Comparison of ENCODE assay signal across 8 cellular contexts in genomic region chr2:180937480-180937879, GRCh38. TPM values are rescaled to one million over a fixed set of nuclear protein-coding genes. Genes with fewer than 3 reads are reported as not detected.
DNase-seq lines count a peak whose midpoint lies in the region; ATAC-seq, FAIRE-seq and TF ChIP-seq lines count a peak whose summit lies in the region.
"Not testable (repeated sequence)": the region's sequence is repeated elsewhere in the genome, so short reads cannot be mapped to it uniquely, and the experiment has no call there.

No MANE protein-coding gene starts in this region.

- peaks cover 15% of the 10 kb centered on the region for H3K4me1 Mint-ChIP-seq in CD8-positive, alpha-beta T cell (ENCODE audit: low read depth)
- H3K4me1 Mint-ChIP-seq in activated T-helper 17 cell treated with anti-CD3 and anti-CD28 coated beads, Interleukin-2, amount 50 U/mL, for 72 hours = peaks cover 17% of the 10 kb centered on the region

- peak; percentile 88 for ATAC-seq in CD8-positive, alpha-beta T cell
- peak; percentile 87 for ATAC-seq in GM18909 (IDR thresholded peaks at IDR 0.05; ENCODE audit: poor library complexity, unreplicated experiment)
- ATAC-seq in GM21529 (IDR thresholded peaks at IDR 0.05; ENCODE audit: unreplicated experiment) = peak; percentile 88
- ATAC-seq in HG02973 (IDR thresholded peaks at IDR 0.05; ENCODE audit: unreplicated experiment) = peak; percentile 85
- ATAC-seq in HG03460 (IDR thresholded peaks at IDR 0.05; ENCODE audit: unreplicated experiment) = peak; percentile 75
- peak; percentile 86 for ATAC-seq in activated T-helper 17 cell treated with anti-CD3 and anti-CD28 coated beads, Interleukin-2, amount 50 U/mL, for 72 hours (replicated peaks)

- not testable (repeated sequence) for H3K27me3 Mint-ChIP-seq in CD8-positive, alpha-beta T cell (ENCODE audit: low read depth); activated T-helper 17 cell treated with anti-CD3 and anti-CD28 coated beads, Interleukin-2, amount 50 U/mL, for 72 hours

- not testable (repeated sequence) for H3K27me3 ChIP-seq in CD8-positive, alpha-beta T cell (ENCODE audit: insufficient read depth, low read length); small intestine (ENCODE audit: control insufficient read depth in 2 of 2, insufficient read depth in 2 of 2, low read length in 2 of 2)

- not testable (repeated sequence) for H3K36me3 Mint-ChIP-seq in CD8-positive, alpha-beta T cell; activated T-helper 17 cell treated with anti-CD3 and anti-CD28 coated beads, Interleukin-2, amount 50 U/mL, for 72 hours (ENCODE audit: low read depth)

- CTCF ChIA-PET in CD8-positive, alpha-beta T cell (lab: Charles Lee) = not testable (repeated sequence)

- peak in 1 of 7 experiments; percentile 27 for DNase-seq in CD8-positive, alpha-beta T cell
- DNase-seq in OCI-M1 (lab: John Stamatoyannopoulos, UW) (peak; percentile 61), small intestine (peak; percentile 5)

- not testable (repeated sequence) for H3K9me3 Mint-ChIP-seq in CD8-positive, alpha-beta T cell; activated T-helper 17 cell treated with anti-CD3 and anti-CD28 coated beads, Interleukin-2, amount 50 U/mL, for 72 hours

- peak overlapping the region; percentile 53 for H3K27ac Mint-ChIP-seq in CD8-positive, alpha-beta T cell
- peak overlapping the region; percentile 74 for H3K27ac Mint-ChIP-seq in activated T-helper 17 cell treated with anti-CD3 and anti-CD28 coated beads, Interleukin-2, amount 50 U/mL, for 72 hours

- H3K27ac ChIP-seq in CD8-positive, alpha-beta T cell (ENCODE audit: low read depth, low read length); small intestine (ENCODE audit: low read depth in 1 of 2, low read length in 1 of 2): not testable (repeated sequence)

- H3K4me3 Mint-ChIP-seq in CD8-positive, alpha-beta T cell = peak overlapping the region; percentile 68
- H3K4me3 Mint-ChIP-seq in activated T-helper 17 cell treated with anti-CD3 and anti-CD28 coated beads, Interleukin-2, amount 50 U/mL, for 72 hours = peak overlapping the region; percentile 54

- not testable (repeated sequence) for H3K4me3 ChIP-seq in CD8-positive, alpha-beta T cell (ENCODE audit: low read depth, low read length); small intestine (ENCODE audit: low read depth in 1 of 2, low read length in 2 of 2)

- not testable (repeated sequence) for H3K36me3 ChIP-seq in CD8-positive, alpha-beta T cell (ENCODE audit: insufficient read depth, low read length); small intestine (ENCODE audit: control insufficient read depth in 2 of 2, insufficient read depth in 2 of 2, low read length in 2 of 2)

- intact Hi-C loops in CD8-positive, alpha-beta T cell (cut with DNase I, micrococcal nuclease) = not testable (repeated sequence)

- 21 to 33% (median 22%) methylated on average over 3 of the region's 3 CpGs for WGBS in small intestine, 3 donors

- not testable (repeated sequence) for TF ChIP-seq CTCF in CD8-positive, alpha-beta T cell (IDR thresholded peaks at IDR 0.05)

- H3K9me3 ChIP-seq in CD8-positive, alpha-beta T cell (ENCODE audit: low read length); small intestine (ENCODE audit: control insufficient read depth, low read depth): not testable (repeated sequence)

- POLR2A ChIA-PET in CD8-positive, alpha-beta T cell (lab: Charles Lee) = not testable (repeated sequence)

- H3K4me1 ChIP-seq in CD8-positive, alpha-beta T cell (ENCODE audit: insufficient read depth, low read length); small intestine (ENCODE audit: control insufficient read depth in 2 of 2, insufficient read depth in 1 of 2, low read depth in 1 of 2, low read length in 1 of 2): not testable (repeated sequence)

- not testable (repeated sequence) for FAIRE-seq in small intestine (lab: Jason Lieb, UNC)

RNA-seq across cellular contexts. Expression of gene UBE2E3, which starts 42.9 kb away (rescaled TPM):
- 10 to 100 TPM; 20.0 to 20.1 TPM for total RNA-seq in CD8-positive, alpha-beta T cell
- 10 to 100 TPM; 26.9 to 38.1 TPM for total RNA-seq in activated T-helper 17 cell treated with anti-CD3 and anti-CD28 coated beads, Interleukin-2, amount 50 U/mL, for 72 hours
- 10 to 100 TPM; 55.3 to 62.8 (median 61.3) TPM for polyA plus RNA-seq in small intestine
